In the genomic region with DNA sequence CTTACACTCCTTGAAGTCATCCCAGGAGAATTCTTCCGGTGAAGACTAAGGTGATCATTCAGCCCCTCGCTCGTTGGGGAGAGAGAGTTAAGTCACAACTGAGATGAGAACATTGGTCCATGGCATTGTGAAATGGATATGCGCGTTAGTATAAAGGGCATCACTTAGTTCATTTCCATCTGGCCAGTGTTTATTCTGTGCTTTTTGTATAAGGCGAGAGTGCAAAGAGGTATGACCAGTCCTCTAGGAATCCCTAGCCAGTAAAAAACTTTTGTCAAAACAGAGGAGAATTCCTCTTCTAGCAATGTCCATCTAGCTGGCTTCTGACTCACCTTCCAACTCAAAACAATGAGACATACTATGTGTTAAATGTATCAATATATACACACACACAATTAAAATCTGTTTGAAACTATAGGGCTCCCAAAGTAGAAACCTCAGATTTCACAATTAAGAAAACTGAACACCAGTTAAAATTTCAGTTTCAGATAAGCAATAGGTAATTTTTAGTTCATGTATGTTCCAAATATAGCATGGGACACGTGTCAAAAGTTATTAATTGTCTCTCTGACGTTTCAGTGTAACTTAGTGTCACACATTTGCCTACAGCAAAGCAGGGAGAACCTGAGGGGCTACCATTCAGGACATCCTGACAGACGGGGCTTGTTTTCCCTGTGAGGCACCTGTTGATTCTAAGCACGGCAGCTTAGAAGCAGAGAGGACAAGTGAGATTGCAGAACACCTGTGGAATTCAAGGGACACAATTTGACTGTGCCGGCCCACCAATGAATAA, we compare ENCODE assay signal across 12 cellular contexts.
DNase-seq lines count a peak whose midpoint lies in the region; ATAC-seq, FAIRE-seq and TF ChIP-seq lines count a peak whose summit lies in the region.
"Had no signal": no experiment of that assay in that cellular context is flagged by ENCODE, and none has a peak within 500 bp of the region (broad histone marks: within the 10 kb centered on the region; RNA-seq: fewer than 3 reads in every experiment).

No MANE protein-coding gene starts in this region.

- no peaks in the 10 kb centered on the region for H3K9me3 ChIP-seq in astrocyte (ENCODE audit: insufficient read depth, low read depth, low read length)
- H3K9me3 ChIP-seq in sigmoid colon: no peaks in the 10 kb centered on the region
- H3K9me3 ChIP-seq: BE2C had no signal

- H3K4me1 ChIP-seq in astrocyte (ENCODE audit: insufficient read depth, low read length) (peaks cover 29% of the 10 kb centered on the region), sigmoid colon (peaks cover 0 to 35% (median 17%) of the 10 kb centered on the region in 4 donors)
- H3K4me1 ChIP-seq: BE2C had no signal

- no peak for TF ChIP-seq EP300 in sigmoid colon (IDR thresholded peaks at IDR 0.05)

- no peak overlapping the region for H2AFZ ChIP-seq in astrocyte (ENCODE audit: low read depth, low read length)

- POLR2A ChIA-PET in AG04449 (lab: Yijun Ruan, JAX): no interaction called here

- no peaks in the 10 kb centered on the region for H3K79me2 ChIP-seq in astrocyte (ENCODE audit: insufficient read depth, low read length)

- H3K4me3 ChIP-seq in AG04449 (ENCODE audit: low read depth, low read length): no peak overlapping the region
- peak overlapping the region; percentile 13 for H3K4me3 ChIP-seq in astrocyte (ENCODE audit: insufficient read depth, low read depth, low read length)
- H3K4me3 ChIP-seq in sigmoid colon: no peak overlapping the region
- H3K4me3 ChIP-seq: cardiac muscle cell had no signal

- H3K9ac ChIP-seq in astrocyte (ENCODE audit: low read length): no peak overlapping the region

- DNase-seq in AG04449 (ENCODE audit: low read depth, low spot score): peak; percentile 52
- peak; percentile 84 for DNase-seq in astrocyte (ENCODE audit: low read depth)
- DNase-seq in HK-2 (ENCODE audit: unreplicated experiment): no peak
- no peak for DNase-seq in activated T-helper 2 cell treated with anti-CD3 and anti-CD28 coated beads, Interferon-gamma antibody, Interleukin-2, Interleukin-4, amounts not matched to agents 10 μg/mL and 5 μg/mL and 100 μg/mL, durations not matched to agents 14 hours and 24 hours and 36 hours (ENCODE audit: low spot score)
- no peak for DNase-seq in NOMO-1 treated with dmso at 0.1 percent for 144 hours (lab: John Stamatoyannopoulos, UW; ENCODE audit: unreplicated experiment)
- DNase-seq in sigmoid colon: no peak
- DNase-seq: BE2C, T-cell had no signal

- no peak overlapping the region for H3K4me3 Mint-ChIP-seq in astrocyte (ENCODE audit: unreplicated experiment)
- no peak overlapping the region for H3K4me3 Mint-ChIP-seq in activated T-helper 2 cell treated with anti-CD3 and anti-CD28 coated beads, Interferon-gamma antibody, Interleukin-2, Interleukin-4, amounts not matched to agents 10 μg/mL and 5 μg/mL and 100 μg/mL, durations not matched to agents 14 hours and 24 hours and 36 hours (ENCODE audit: low read depth)
- H3K4me3 Mint-ChIP-seq: T-cell had no signal

- intact Hi-C loops in activated T-helper 2 cell treated with anti-CD3 and anti-CD28 coated beads, Interferon-gamma antibody, Interleukin-2, Interleukin-4, amounts not matched to agents 10 μg/mL and 5 μg/mL and 100 μg/mL, durations not matched to agents 14 hours and 24 hours and 36 hours (cut with micrococcal nuclease): loop anchor here (10.0 kb wide), 2 partner anchors 319 to 401 kb away; no protein-coding TSS in a partner anchor
- intact Hi-C loops in sigmoid colon (cut with DNase I): loop anchor here (5.0 kb wide), 1 partner anchor 121 kb away; no protein-coding TSS in a partner anchor

- H3K27me3 Mint-ChIP-seq in astrocyte (ENCODE audit: low read depth, unreplicated experiment): no peaks in the 10 kb centered on the region
- H3K27me3 Mint-ChIP-seq in activated T-helper 2 cell treated with anti-CD3 and anti-CD28 coated beads, Interferon-gamma antibody, Interleukin-2, Interleukin-4, amounts not matched to agents 10 μg/mL and 5 μg/mL and 100 μg/mL, durations not matched to agents 14 hours and 24 hours and 36 hours (ENCODE audit: low read depth): peaks cover 17% of the 10 kb centered on the region

- TF ChIP-seq POLR2A in sigmoid colon (IDR thresholded peaks at IDR 0.05): no peak

- CTCF ChIA-PET in AG04449 (lab: Yijun Ruan, JAX): interaction anchor here (1.5 kb wide), 1 partner anchor 13 kb away, joined by 3 read pairs; no protein-coding TSS in a partner anchor

- TF ChIP-seq CTCF in AG04449 (IDR thresholded peaks at IDR 0.05; ENCODE audit: insufficient read depth, low read length, missing control alignments) (no peak), astrocyte (IDR thresholded peaks at IDR 0.05; ENCODE audit: insufficient read depth, low read depth, low read length) (no peak), sigmoid colon (IDR thresholded peaks at IDR 0.05) (no peak)

- H3K27ac ChIP-seq in astrocyte (ENCODE audit: low read depth, low read length): peak overlapping the region; percentile 46
- peak overlapping the region in 2 of 4 donors; percentile 15 to 65 for H3K27ac ChIP-seq in sigmoid colon
- H3K27ac ChIP-seq: cardiac muscle cell had no signal

- H3K27ac Mint-ChIP-seq in astrocyte (ENCODE audit: unreplicated experiment): no peak overlapping the region
- H3K27ac Mint-ChIP-seq in activated T-helper 2 cell treated with anti-CD3 and anti-CD28 coated beads, Interferon-gamma antibody, Interleukin-2, Interleukin-4, amounts not matched to agents 10 μg/mL and 5 μg/mL and 100 μg/mL, durations not matched to agents 14 hours and 24 hours and 36 hours: no peak overlapping the region
- H3K27ac Mint-ChIP-seq: IgD-negative memory B cell, T-cell had no signal

- 82 to 88% methylated on average over 11 of the region's 11 CpGs for WGBS in sigmoid colon, 2 donors

- H3K36me3 ChIP-seq in astrocyte (ENCODE audit: insufficient read depth, low read length): no peaks in the 10 kb centered on the region
- H3K36me3 ChIP-seq in sigmoid colon: no peaks in the 10 kb centered on the region
- H3K36me3 ChIP-seq: BE2C, cardiac muscle cell had no signal

- peaks cover 24% of the 10 kb centered on the region for H3K4me1 Mint-ChIP-seq in astrocyte (ENCODE audit: low read depth, unreplicated experiment)
- peaks cover 22% of the 10 kb centered on the region for H3K4me1 Mint-ChIP-seq in activated T-helper 2 cell treated with anti-CD3 and anti-CD28 coated beads, Interferon-gamma antibody, Interleukin-2, Interleukin-4, amounts not matched to agents 10 μg/mL and 5 μg/mL and 100 μg/mL, durations not matched to agents 14 hours and 24 hours and 36 hours (ENCODE audit: low read depth)

- no peaks in the 10 kb centered on the region for H4K20me1 ChIP-seq in astrocyte (ENCODE audit: insufficient read depth, low read length)

- H3K4me2 ChIP-seq in astrocyte (ENCODE audit: low read length): peak overlapping the region; percentile 15

- H3K9me3 Mint-ChIP-seq in astrocyte (ENCODE audit: unreplicated experiment): peaks cover 6% of the 10 kb centered on the region
- peaks cover 4% of the 10 kb centered on the region for H3K9me3 Mint-ChIP-seq in activated T-helper 2 cell treated with anti-CD3 and anti-CD28 coated beads, Interferon-gamma antibody, Interleukin-2, Interleukin-4, amounts not matched to agents 10 μg/mL and 5 μg/mL and 100 μg/mL, durations not matched to agents 14 hours and 24 hours and 36 hours

- peak; percentile 92 for FAIRE-seq in astrocyte (lab: Jason Lieb, UNC)

- ATAC-seq in GM19351 (IDR thresholded peaks at IDR 0.05; ENCODE audit: unreplicated experiment): peak; percentile 60
- peak; percentile 54 for ATAC-seq in HG03060 (IDR thresholded peaks at IDR 0.05; ENCODE audit: low read depth, unreplicated experiment)
- ATAC-seq: T-cell had no signal

- peaks cover 5% of the 10 kb centered on the region for H3K36me3 Mint-ChIP-seq in astrocyte (ENCODE audit: low read depth, unreplicated experiment)
- no peaks in the 10 kb centered on the region for H3K36me3 Mint-ChIP-seq in activated T-helper 2 cell treated with anti-CD3 and anti-CD28 coated beads, Interferon-gamma antibody, Interleukin-2, Interleukin-4, amounts not matched to agents 10 μg/mL and 5 μg/mL and 100 μg/mL, durations not matched to agents 14 hours and 24 hours and 36 hours (ENCODE audit: low read depth)
- H3K36me3 Mint-ChIP-seq: T-cell had no signal

- no peaks in the 10 kb centered on the region for H3K27me3 ChIP-seq in astrocyte (ENCODE audit: insufficient read depth, low read length)
- H3K27me3 ChIP-seq in sigmoid colon: no peaks in the 10 kb centered on the region
- H3K27me3 ChIP-seq: BE2C, cardiac muscle cell had no signal

Comparison
In these comparisons a context has a peak if more than half of its experiments do, and no peak if none do; other contexts are left out.
1. DNase-seq: peak in AG04449 (single experiment) and astrocyte (single experiment); none in HK-2 (single experiment), activated T-helper 2 cell treated with anti-CD3 and anti-CD28 coated beads, Interferon-gamma antibody, Interleukin-2, Interleukin-4, amounts not matched to agents 10 μg/mL and 5 μg/mL and 100 μg/mL, durations not matched to agents 14 hours and 24 hours and 36 hours (single experiment), NOMO-1 treated with dmso at 0.1 percent for 144 hours (single experiment) and sigmoid colon (single experiment).